ENCODE assay signal across 23 cellular contexts in the genomic region with DNA sequence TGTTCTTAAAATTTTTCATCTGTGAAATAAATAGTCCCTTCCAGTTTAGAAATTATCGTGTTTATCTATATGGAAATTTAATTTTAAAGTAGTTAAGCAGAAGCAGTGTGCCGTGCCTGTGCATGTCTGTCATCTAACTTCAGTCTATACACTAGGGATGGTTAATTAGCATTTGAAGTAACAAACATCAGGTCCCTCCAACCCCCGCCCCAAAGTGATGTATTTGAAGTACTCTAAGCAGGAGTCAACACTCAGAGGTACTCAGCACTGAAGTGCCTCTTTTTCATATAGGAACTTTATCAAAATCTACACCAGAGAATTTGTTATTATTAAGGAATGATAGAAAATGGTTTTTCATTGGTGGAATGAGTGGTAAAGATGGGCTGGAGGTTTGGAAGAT.
"Had no signal": no experiment of that assay in that cellular context is flagged by ENCODE, and none has a peak within 500 bp of the region (broad histone marks: within the 10 kb centered on the region; RNA-seq: fewer than 3 reads in every experiment).

No MANE protein-coding gene starts in this region.

- H3K36me3 ChIP-seq: right lobe of liver had no signal

- H3K27ac Mint-ChIP-seq: activated CD8-positive, alpha-beta memory T cell treated with anti-CD3 and anti-CD28 coated beads, Interleukin-2, amount 10 ng/mL, durations not matched to agents 7 days and 5 days; activated CD8-positive, alpha-beta T cell treated with anti-CD3 and anti-CD28 coated beads for 36 hours; activated naive CD8-positive, alpha-beta T cell treated with anti-CD3 and anti-CD28 coated beads, Interleukin-2, amount 50 U/mL, for 24 hours; memory B cell; T-helper 17 cell had no signal

- ATAC-seq: activated CD8-positive, alpha-beta memory T cell treated with anti-CD3 and anti-CD28 coated beads, Interleukin-2, amount 10 ng/mL, durations not matched to agents 7 days and 5 days; activated CD8-positive, alpha-beta T cell treated with anti-CD3 and anti-CD28 coated beads for 36 hours; activated naive CD8-positive, alpha-beta T cell treated with anti-CD3 and anti-CD28 coated beads, Interleukin-2, amount 50 U/mL, for 24 hours; body of pancreas; esophagus mucosa; stimulated activated memory B cell treated with anti-CD40 and anti-IgM and Interleukin-4, amounts not matched to agents 10 μg/mL and 1 μg/mL and 100 μg/mL, for 72 hours; T-helper 17 cell had no signal

- H3K27me3 Mint-ChIP-seq: activated CD8-positive, alpha-beta memory T cell treated with anti-CD3 and anti-CD28 coated beads, Interleukin-2, amount 10 ng/mL, durations not matched to agents 7 days and 5 days; activated CD8-positive, alpha-beta T cell treated with anti-CD3 and anti-CD28 coated beads for 36 hours; activated naive CD8-positive, alpha-beta T cell treated with anti-CD3 and anti-CD28 coated beads, Interleukin-2, amount 50 U/mL, for 24 hours; memory B cell; stimulated activated memory B cell treated with anti-CD40 and anti-IgM and Interleukin-4, amounts not matched to agents 10 μg/mL and 1 μg/mL and 100 μg/mL, for 72 hours; T-helper 17 cell had no signal

- H3K4me3 ChIP-seq: body of pancreas, cardiac muscle cell, right lobe of liver, thoracic aorta, upper lobe of left lung had no signal

- H3K4me3 Mint-ChIP-seq: activated CD8-positive, alpha-beta memory T cell treated with anti-CD3 and anti-CD28 coated beads, Interleukin-2, amount 10 ng/mL, durations not matched to agents 7 days and 5 days; activated CD8-positive, alpha-beta T cell treated with anti-CD3 and anti-CD28 coated beads for 36 hours; activated naive CD8-positive, alpha-beta T cell treated with anti-CD3 and anti-CD28 coated beads, Interleukin-2, amount 50 U/mL, for 24 hours; memory B cell; stimulated activated memory B cell treated with anti-CD40 and anti-IgM and Interleukin-4, amounts not matched to agents 10 μg/mL and 1 μg/mL and 100 μg/mL, for 72 hours; T-helper 17 cell had no signal

- H3K27ac ChIP-seq: body of pancreas, cardiac muscle cell, right lobe of liver, thoracic aorta, upper lobe of left lung had no signal

- DNase-seq: activated CD4-positive, alpha-beta T cell treated with anti-CD3 and anti-CD28 coated beads for 4 hours; activated CD4-positive, CD25-positive, alpha-beta regulatory T cell; activated CD8-positive, alpha-beta memory T cell treated with anti-CD3 and anti-CD28 coated beads, Interleukin-2, amount 10 ng/mL, durations not matched to agents 7 days and 5 days; activated CD8-positive, alpha-beta T cell treated with anti-CD3 and anti-CD28 coated beads for 36 hours; activated gamma-delta T cell; activated naive CD4-positive, alpha-beta T cell treated with anti-CD3 and anti-CD28 coated beads, Interleukin-2, amount 50 U/mL, for 16 hours; activated naive CD8-positive, alpha-beta T cell treated with anti-CD3 and anti-CD28 coated beads, Interleukin-2, amount 50 U/mL, for 24 hours; activated T-cell treated with anti-CD3 and anti-CD28 coated beads for 4 hours; body of pancreas; cortex of kidney; effector CD4-positive, alpha-beta T cell; foreskin melanocyte; occipital lobe; right lobe of liver; small intestine; stimulated activated CD4-positive, alpha-beta T cell treated with anti-CD3 and anti-CD28 coated beads, Interleukin-2, amount 100 ng/mL, for 24 hours; T-helper 17 cell; upper lobe of left lung had no signal

- H3K27me3 ChIP-seq: body of pancreas, cardiac muscle cell, right lobe of liver, upper lobe of left lung had no signal
